ENCODE assay signal across 1 cellular context in genomic region chr21:43974791-43975468, GRCh38.
TF ChIP-seq lines count a peak whose summit lies in the region.

No MANE protein-coding gene starts in this region.

TF ChIP-seq in K562, 482 proteins besides CTCF, POLR2A, EP300 and RAD21 (continued from another document and continues in another):
- peak; percentile 82 for TF ChIP-seq HBP1 (CRISPR knock-in tag; IDR thresholded peaks at IDR 0.05)
- TF ChIP-seq ZNF280A (IDR thresholded peaks at IDR 0.05; ENCODE audit: low read depth, partially characterized antibody) = peak; percentile 12
- TF ChIP-seq ATF2 (CRISPR knock-in tag; IDR thresholded peaks at IDR 0.05) = no peak
- TF ChIP-seq HIVEP1 (CRISPR knock-in tag; IDR thresholded peaks at IDR 0.05) = no peak
- no peak for TF ChIP-seq ZNF146 (CRISPR knock-in tag; IDR thresholded peaks at IDR 0.05; ENCODE audit: unreplicated experiment)
- no peak for TF ChIP-seq CHD7 (IDR thresholded peaks at IDR 0.05; ENCODE audit: low read depth, low read length)
- TF ChIP-seq ZNF41 (CRISPR knock-in tag; conservative IDR thresholded peaks at IDR 0.05) = no peak
- peak; percentile 60; the same call in 1 of the 2 replicates for TF ChIP-seq NFRKB (IDR thresholded peaks at IDR 0.05; ENCODE audit: low read depth)
- TF ChIP-seq SRSF3 (IDR thresholded peaks at IDR 0.05; ENCODE audit: insufficient read depth, low read length) = no peak
- no peak for TF ChIP-seq LCOR (CRISPR knock-in tag; IDR thresholded peaks at IDR 0.05)
- TF ChIP-seq ZNF668 (CRISPR knock-in tag; IDR thresholded peaks at IDR 0.05) = no peak
- TF ChIP-seq NR3C1 (CRISPR knock-in tag; IDR thresholded peaks at IDR 0.05) = no peak
- TF ChIP-seq BCL6 (CRISPR knock-in tag; IDR thresholded peaks at IDR 0.05) = no peak
- TF ChIP-seq HNRNPUL1 (IDR thresholded peaks at IDR 0.05; ENCODE audit: low read length) = no peak
- 0 out of 2 replicates have a peak, but pooled peaks have one; percentile 11 for TF ChIP-seq CC2D1A (IDR thresholded peaks at IDR 0.05)
- TF ChIP-seq EHMT2 (IDR thresholded peaks at IDR 0.05) = 0 out of 2 replicates have a peak, but pooled peaks have one; percentile 18
- no peak for TF ChIP-seq CHCHD3 (CRISPR knock-in tag; IDR thresholded peaks at IDR 0.05)
- TF ChIP-seq NR4A1 (CRISPR knock-in tag; IDR thresholded peaks at IDR 0.05) = no peak
- no peak for TF ChIP-seq NR4A1 (tag; IDR thresholded peaks at IDR 0.05)
- TF ChIP-seq, protein P1, sequence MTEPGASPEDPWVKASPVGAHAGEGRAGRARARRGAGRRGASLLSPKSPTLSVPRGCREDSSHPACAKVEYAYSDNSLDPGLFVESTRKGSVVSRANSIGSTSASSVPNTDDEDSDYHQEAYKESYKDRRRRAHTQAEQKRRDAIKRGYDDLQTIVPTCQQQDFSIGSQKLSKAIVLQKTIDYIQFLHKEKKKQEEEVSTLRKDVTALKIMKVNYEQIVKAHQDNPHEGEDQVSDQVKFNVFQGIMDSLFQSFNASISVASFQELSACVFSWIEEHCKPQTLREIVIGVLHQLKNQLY (CRISPR knock-in tag; conservative IDR thresholded peaks at IDR 0.05) = no peak
- no peak for TF ChIP-seq CEBPG (CRISPR knock-in tag; IDR thresholded peaks at IDR 0.05)
- TF ChIP-seq CEBPG (tag; conservative IDR thresholded peaks at IDR 0.05 in 1 of 2, IDR thresholded peaks at IDR 0.05 in 1 of 2) = no peak
- TF ChIP-seq ZNF518B (CRISPR knock-in tag; IDR thresholded peaks at IDR 0.05) = no peak
- TF ChIP-seq GTF2A2 (tag; IDR thresholded peaks at IDR 0.05) = no peak
- TF ChIP-seq PCBP2 (IDR thresholded peaks at IDR 0.05; ENCODE audit: low read depth, low read length, poor library complexity, severe bottlenecking) = no peak
- TF ChIP-seq ZNF395 (CRISPR knock-in tag; IDR thresholded peaks at IDR 0.05) = no peak
- TF ChIP-seq, protein P2, sequence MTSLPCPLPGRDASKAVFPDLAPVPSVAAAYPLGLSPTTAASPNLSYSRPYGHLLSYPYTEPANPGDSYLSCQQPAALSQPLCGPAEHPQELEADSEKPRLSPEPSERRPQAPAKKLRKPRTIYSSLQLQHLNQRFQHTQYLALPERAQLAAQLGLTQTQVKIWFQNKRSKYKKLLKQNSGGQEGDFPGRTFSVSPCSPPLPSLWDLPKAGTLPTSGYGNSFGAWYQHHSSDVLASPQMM (CRISPR knock-in tag; IDR thresholded peaks at IDR 0.05) = no peak
- no peak for TF ChIP-seq RBM22 (IDR thresholded peaks at IDR 0.05; ENCODE audit: low read depth, low read length, poor library complexity, severe bottlenecking)
